8 cellular contexts compared by ENCODE assay signal in genomic region chr3:31533169-31533870, GRCh38. TPM values are rescaled to one million over a fixed set of nuclear protein-coding genes. Genes with fewer than 3 reads are reported as not detected.
DNase-seq lines count a peak whose midpoint lies in the region; ATAC-seq and TF ChIP-seq lines count a peak whose summit lies in the region.

No MANE protein-coding gene starts in this region.

- H3K27me3 Mint-ChIP-seq in WTC11 (ENCODE audit: low read depth): no peaks in the 10 kb centered on the region
- no peaks in the 10 kb centered on the region for H3K27me3 Mint-ChIP-seq in central memory CD8-positive, alpha-beta T cell

- H3K36me3 ChIP-seq in BJ (ENCODE audit: control insufficient read depth, insufficient read depth, low read length): no peaks in the 10 kb centered on the region

- no peaks in the 10 kb centered on the region for H3K9me3 Mint-ChIP-seq in WTC11
- no peaks in the 10 kb centered on the region for H3K9me3 Mint-ChIP-seq in central memory CD8-positive, alpha-beta T cell

- DNase-seq in BJ (ENCODE audit: low read depth) (no peak), HL-60 (ENCODE audit: low read depth in 1 of 2, low spot score in 1 of 2) (peak in 1 of 2 experiments; percentile 35), WTC11 (ENCODE audit: low spot score) (peak; percentile 58), left lobe of liver (ENCODE audit: low spot score) (peak; percentile 70), DMS153 treated with DMSO at 0.1 percent for 48 hours (lab: John Stamatoyannopoulos, UW; ENCODE audit: unreplicated experiment) (no peak)
- DNase-seq in central memory CD8-positive, alpha-beta T cell (ENCODE audit: low spot score in 2 of 2): peak; percentile 38 to 44
- peak; percentile 26 to 48 for DNase-seq in stimulated activated CD4-positive, alpha-beta T cell treated with anti-CD3 and anti-CD28 coated beads, Interleukin-2, amount 100 ng/mL, for 48 hours

- H3K36me3 Mint-ChIP-seq in WTC11: no peaks in the 10 kb centered on the region
- H3K36me3 Mint-ChIP-seq in central memory CD8-positive, alpha-beta T cell (ENCODE audit: insufficient read depth): peaks cover 24% of the 10 kb centered on the region

- peak overlapping the region; percentile 93; the same call in 1 of the 2 replicates for H3K4me3 Mint-ChIP-seq in WTC11
- peak overlapping the region; percentile 93 for H3K4me3 Mint-ChIP-seq in central memory CD8-positive, alpha-beta T cell

- peaks cover 38% of the 10 kb centered on the region for H3K4me1 Mint-ChIP-seq in WTC11
- peaks cover 35% of the 10 kb centered on the region for H3K4me1 Mint-ChIP-seq in central memory CD8-positive, alpha-beta T cell

- CTCF ChIA-PET in BJ (lab: Yijun Ruan, JAX) (interaction anchor here (0.8 to 1.5 kb wide), 3 partner anchors 18 to 611 kb away, joined by 3 to 4 read pairs (median 3); no protein-coding TSS in a partner anchor), WTC11 (lab: Charles Lee) (interaction anchor here (0.6 to 4.3 kb wide), 9 partner anchors 13 to 192 kb away, joined by 3 to 38 read pairs (median 4); no protein-coding TSS in a partner anchor)

- peak overlapping the region; percentile 40; the same call in 1 of the 2 replicates for H3K27ac Mint-ChIP-seq in WTC11
- peak overlapping the region; percentile 95 for H3K27ac Mint-ChIP-seq in central memory CD8-positive, alpha-beta T cell (ENCODE audit: low read depth)

- H3K27ac ChIP-seq in HL-60 (replicated peaks): peak overlapping the region; percentile 100

- H3K27me3 ChIP-seq in BJ (ENCODE audit: control insufficient read depth, insufficient read depth, low read length) (peaks cover 4% of the 10 kb centered on the region), HL-60 (ENCODE audit: insufficient read depth, poor library complexity, severe bottlenecking) (no peaks in the 10 kb centered on the region)

- TF ChIP-seq CTCF in BJ (IDR thresholded peaks at IDR 0.05; ENCODE audit: insufficient read depth, low read depth, low read length) (peak; percentile 24; the same call in 1 of the 2 replicates), HL-60 (IDR thresholded peaks at IDR 0.05; ENCODE audit: insufficient read depth, low read length) (no peak), WTC11 (IDR thresholded peaks at IDR 0.05) (no peak)

- ATAC-seq in GM19397 (IDR thresholded peaks at IDR 0.05; ENCODE audit: unreplicated experiment) (peak; percentile 3), WTC11 (no peak), left lobe of liver (peak; percentile 4)
- peak; percentile 5 for ATAC-seq in central memory CD8-positive, alpha-beta T cell (replicated peaks; ENCODE audit: extremely low read depth, poor library complexity, severe bottlenecking)

- POLR2A ChIA-PET in BJ (lab: Charles Lee) (interaction anchor here (0.6 kb wide), 1 partner anchor 171 kb away, joined by 4 read pairs; no protein-coding TSS in a partner anchor), WTC11 (lab: Charles Lee) (interaction anchor here (1.1 to 1.9 kb wide), 8 partner anchors 13 to 292 kb away, joined by 3 to 11 read pairs (median 5); no protein-coding TSS in a partner anchor)

- H3K4me3 ChIP-seq in BJ (ENCODE audit: low read depth, low read length): peak overlapping the region; percentile 97
- H3K4me3 ChIP-seq in HL-60 (replicated peaks; ENCODE audit: insufficient read depth, low read length): peak overlapping the region; percentile 87

TF ChIP-seq in WTC11, 78 proteins besides CTCF, POLR2A, EP300 and RAD21:
- TF ChIP-seq SMAD3 (CRISPR knock-in tag; IDR thresholded peaks at IDR 0.05; ENCODE audit: borderline replicate concordance) (0 out of 2 replicates have a peak, but pooled peaks have one; percentile 45), FOXP1 (CRISPR knock-in tag; IDR thresholded peaks at IDR 0.05; ENCODE audit: borderline replicate concordance) (peak; percentile 49), TCF7 (CRISPR knock-in tag; IDR thresholded peaks at IDR 0.05; ENCODE audit: low read depth) (0 out of 2 replicates have a peak, but pooled peaks have one; percentile 40), NR3C1 (CRISPR knock-in tag; conservative IDR thresholded peaks at IDR 0.05; ENCODE audit: low read depth) (no peak), HMGXB4 (CRISPR knock-in tag; IDR thresholded peaks at IDR 0.05) (peak; percentile 61)
TF ChIP-seq in WTC11: peak in this region for 4.

RNA-seq across cellular contexts. Expression of gene STT3B, which starts 0.6 kb away (rescaled TPM):
- 39.7 and 86.5 TPM in 2 replicates for polyA plus RNA-seq in BJ (2011; rRNA removed)
- polyA minus RNA-seq in BJ (2011; rRNA and poly(A)+ RNA removed): 48.2 and 53.2 TPM in 2 replicates
- 103 to 107 TPM (median 105 TPM) in 3 replicates for total RNA-seq in WTC11 (2021)
- 68.7 TPM for total RNA-seq in left lobe of liver

Comparison
In these comparisons a context has a peak if more than half of its experiments do, and no peak if none do; other contexts are left out.
1. DNase-seq: peak in WTC11 (single experiment), central memory CD8-positive, alpha-beta T cell (2 of 2), left lobe of liver (single experiment) and stimulated activated CD4-positive, alpha-beta T cell treated with anti-CD3 and anti-CD28 coated beads, Interleukin-2, amount 100 ng/mL, for 48 hours (2 of 2); none in BJ (single experiment) and DMS153 treated with DMSO at 0.1 percent for 48 hours (single experiment).